Comparison of ENCODE assay signal across 8 cellular contexts in genomic region chr6:41786451-41787218, GRCh38. TPM values are rescaled to one million over a fixed set of nuclear protein-coding genes. Genes with fewer than 3 reads are reported as not detected.
DNase-seq lines count a peak whose midpoint lies in the region; ATAC-seq, FAIRE-seq and TF ChIP-seq lines count a peak whose summit lies in the region.

No MANE protein-coding gene starts in this region.

- peak; percentile 76 for ATAC-seq in T-helper 17 cell

- H3K27me3 ChIP-seq in right atrium auricular region, result no peaks in the 10 kb centered on the region

- H3K4me1 ChIP-seq in right atrium auricular region, result peaks cover 0 to 50% of the 10 kb centered on the region in 2 donors

- no peak for FAIRE-seq in urothelium cell line (lab: Jason Lieb, UNC)

- TF ChIP-seq CTCF in GM12865 (IDR thresholded peaks at IDR 0.05; ENCODE audit: insufficient read depth, low read depth, low read length, missing control alignments) (peak; percentile 84), HFFc6 (IDR thresholded peaks at IDR 0.05) (peak; percentile 86), right atrium auricular region (IDR thresholded peaks at IDR 0.05) (peak; percentile 92 to 96)

- H3K36me3 Mint-ChIP-seq in HFFc6 (ENCODE audit: low read depth) (peaks cover 21% of the 10 kb centered on the region), T-helper 17 cell (ENCODE audit: low read depth) (peaks cover 3% of the 10 kb centered on the region)

- peak overlapping the region; percentile 99 for H3K4me3 Mint-ChIP-seq in HFFc6
- H3K4me3 Mint-ChIP-seq in T-helper 17 cell, result peak overlapping the region; percentile 94

- H3K4me3 ChIP-seq in GM12865 (ENCODE audit: low read depth, low read length) (peak overlapping the region; percentile 74), right atrium auricular region (peak overlapping the region; percentile 80 to 81)

- no peaks in the 10 kb centered on the region for H3K9me3 Mint-ChIP-seq in HFFc6

- peak; percentile 88 for DNase-seq in GM12865 (ENCODE audit: low read depth)
- peak; percentile 59 for DNase-seq in HFFc6
- DNase-seq in NCI-H1092 (lab: John Stamatoyannopoulos, UW), result peak; percentile 60
- peak; percentile 82 to 90 (median 89) for DNase-seq in T-helper 17 cell
- peak in 55 of 56 donors; percentile 4 to 91 (median 78) for DNase-seq in amygdala (lab: John Stamatoyannopoulos, UW)
- DNase-seq in right atrium auricular region (ENCODE audit: low spot score), result peak; percentile 86
- DNase-seq in putamen (ENCODE audit: low spot score), result peak; percentile 89
- peak; percentile 93 for DNase-seq in urothelium cell line (ENCODE audit: low spot score)

- H3K27ac ChIP-seq in right atrium auricular region, result peak overlapping the region; percentile 88 to 96

- H3K9me3 ChIP-seq in T-helper 17 cell (ENCODE audit: control insufficient read depth, low read length, poor library complexity, severe bottlenecking), result no peaks in the 10 kb centered on the region
- no peaks in the 10 kb centered on the region for H3K9me3 ChIP-seq in right atrium auricular region

- H3K4me1 Mint-ChIP-seq in HFFc6 (ENCODE audit: low read depth), result peaks cover 20% of the 10 kb centered on the region
- H3K4me1 Mint-ChIP-seq in T-helper 17 cell, result peaks cover 10% of the 10 kb centered on the region

- H3K27ac Mint-ChIP-seq in HFFc6, result peak overlapping the region; percentile 96
- H3K27ac Mint-ChIP-seq in T-helper 17 cell, result peak overlapping the region; percentile 91

- H3K36me3 ChIP-seq in right atrium auricular region, result peaks cover 24% of the 10 kb centered on the region

- peaks cover 6% of the 10 kb centered on the region for H3K27me3 Mint-ChIP-seq in HFFc6 (ENCODE audit: insufficient read depth)
- no peaks in the 10 kb centered on the region for H3K27me3 Mint-ChIP-seq in T-helper 17 cell

RNA-seq across cellular contexts. Expression of gene TOMM6, which starts 0.9 kb away (rescaled TPM):
- total RNA-seq in HFFc6 (2021; fragmentation: NEBNext Ultra II Directional; extraction: Animal tissue kit (Norgen Biotek cat#: 25700)), result 100 to 1,000 TPM; 216 to 234 (median 228) TPM
- total RNA-seq in T-helper 17 cell, result 100 to 1,000 TPM in 1 of 2 donors, 10 to 100 TPM in 1; 99.1 to 111 TPM
- total RNA-seq in right atrium auricular region, result 100 to 1,000 TPM; 130 to 172 TPM

RNA-seq across cellular contexts. Expression of gene PRICKLE4, which starts 6.1 kb away (rescaled TPM):
- under 1 TPM in 3 of 6 experiments, not detected in 3; 0.30 to 0.68 (median 0.31) TPM for total RNA-seq in HFFc6 (2021; fragmentation: NEBNext Ultra II Directional; extraction: Animal tissue kit (Norgen Biotek cat#: 25700))
- total RNA-seq in T-helper 17 cell, result not detected
- 1 to 10 TPM; 4.3 to 5.6 TPM for total RNA-seq in right atrium auricular region

RNA-seq across cellular contexts. Expression of gene FRS3, which starts 6.9 kb away (rescaled TPM):
- 1 to 10 TPM; 2.5 to 3.4 (median 2.9) TPM for total RNA-seq in HFFc6 (2021; fragmentation: NEBNext Ultra II Directional; extraction: Animal tissue kit (Norgen Biotek cat#: 25700))
- total RNA-seq in T-helper 17 cell (1 to 10 TPM; 5.2 to 6.9 TPM), right atrium auricular region (1 to 10 TPM; 2.6 to 3.4 TPM)

RNA-seq across cellular contexts. Expression of gene PGC, which starts 39.4 kb away (rescaled TPM):
- total RNA-seq in HFFc6 (2021; fragmentation: NEBNext Ultra II Directional; extraction: Animal tissue kit (Norgen Biotek cat#: 25700)), result not detected
- total RNA-seq in T-helper 17 cell (not detected), right atrium auricular region (not detected)

RNA-seq across cellular contexts. Expression of gene TFEB, which starts 51.2 kb away (rescaled TPM):
- 10 to 100 TPM in 4 of 6 experiments, 1 to 10 TPM in 2; 8.7 to 14.2 (median 11.0) TPM for total RNA-seq in HFFc6 (2021; fragmentation: NEBNext Ultra II Directional; extraction: Animal tissue kit (Norgen Biotek cat#: 25700))
- 10 to 100 TPM; 17.6 to 18.9 TPM for total RNA-seq in T-helper 17 cell
- total RNA-seq in right atrium auricular region, result 10 to 100 TPM; 31.5 to 35.8 TPM

Comparison
In these comparisons a context has a peak if more than half of its experiments do, and no peak if none do; other contexts are left out.
1. Peak in every context shown above with its lines: DNase-seq, ATAC-seq, H3K4me3 ChIP-seq and H3K27ac ChIP-seq.